Comparison of ENCODE assay signal across 8 cellular contexts in the genomic region with DNA sequence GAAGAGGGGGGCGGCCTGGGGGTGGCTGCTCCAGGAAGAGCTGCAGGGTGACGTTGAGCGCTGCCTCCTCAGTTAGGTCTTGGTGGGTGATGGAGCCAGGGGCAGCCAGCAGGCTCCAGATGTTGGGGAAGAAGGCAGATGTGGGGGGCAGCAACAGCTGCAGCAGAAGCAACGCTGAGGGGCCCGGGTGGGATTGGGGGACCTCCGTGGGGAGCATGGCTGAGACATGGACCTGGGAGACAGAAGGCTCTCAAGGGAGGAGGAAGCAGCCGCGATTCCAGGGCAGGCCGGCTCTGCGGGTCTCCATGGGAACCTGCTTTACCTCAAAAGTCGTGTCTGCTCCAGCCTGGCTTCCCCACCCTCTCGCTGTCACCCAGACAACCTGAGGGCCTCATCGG. TPM values are rescaled to one million over a fixed set of nuclear protein-coding genes. Genes with fewer than 3 reads are reported as not detected.
DNase-seq lines count a peak whose midpoint lies in the region; ATAC-seq and TF ChIP-seq lines count a peak whose summit lies in the region.

No MANE protein-coding gene starts in this region.

- no peak for TF ChIP-seq POLR2A in thyroid gland (IDR thresholded peaks at IDR 0.05)
- no peak for TF ChIP-seq POLR2A in erythroblast (IDR thresholded peaks at IDR 0.05; ENCODE audit: low read length)

- no peaks in the 10 kb centered on the region for H3K27me3 Mint-ChIP-seq in activated CD4-positive, alpha-beta T cell treated with anti-CD3 and anti-CD28 coated beads for 36 hours
- no peaks in the 10 kb centered on the region for H3K27me3 Mint-ChIP-seq in T-helper 17 cell

- no peak overlapping the region for H3K27ac Mint-ChIP-seq in activated CD4-positive, alpha-beta T cell treated with anti-CD3 and anti-CD28 coated beads for 36 hours
- peak overlapping the region; percentile 77 for H3K27ac Mint-ChIP-seq in T-helper 17 cell

- DNase-seq in activated CD4-positive, alpha-beta T cell treated with anti-CD3 and anti-CD28 coated beads for 36 hours: no peak
- DNase-seq in activated CD4-positive, alpha-beta T cell treated with anti-CD3 and anti-CD28 coated beads, Interleukin-2, amount 50 U/mL, for 1 hour: no peak
- DNase-seq in T-helper 17 cell: no peak
- DNase-seq in left ventricle myocardium superior: peak; percentile 39
- DNase-seq in thyroid gland: peak in 1 of 2 donors; percentile 22
- no peak for DNase-seq in mesenteric fat pad (ENCODE audit: low spot score)
- DNase-seq in NCI-H2081 treated with DMSO at 0.1 percent for 48 hours (lab: John Stamatoyannopoulos, UW): no peak
- DNase-seq in erythroblast (lab: John Stamatoyannopoulos, UW): no peak

- H3K4me3 Mint-ChIP-seq in activated CD4-positive, alpha-beta T cell treated with anti-CD3 and anti-CD28 coated beads for 36 hours: no peak overlapping the region
- peak overlapping the region; percentile 73 for H3K4me3 Mint-ChIP-seq in T-helper 17 cell

- H3K4me1 ChIP-seq in thyroid gland: peaks cover 8 to 14% of the 10 kb centered on the region in 2 donors

- H3K4me3 ChIP-seq in thyroid gland (replicated peaks in 1 of 3): no peak overlapping the region

- H3K36me3 Mint-ChIP-seq in activated CD4-positive, alpha-beta T cell treated with anti-CD3 and anti-CD28 coated beads for 36 hours (ENCODE audit: low read depth): peaks cover 28% of the 10 kb centered on the region
- no peaks in the 10 kb centered on the region for H3K36me3 Mint-ChIP-seq in T-helper 17 cell (ENCODE audit: low read depth)

- H3K27ac ChIP-seq in thyroid gland: peak overlapping the region in 2 of 3 donors; percentile 66 to 69

- intact Hi-C loops in activated CD4-positive, alpha-beta T cell treated with anti-CD3 and anti-CD28 coated beads for 36 hours (cut with DNase I, micrococcal nuclease): no loop called here
- intact Hi-C loops in left ventricle myocardium superior (cut with micrococcal nuclease) (no loop called here), thyroid gland (cut with DNase I) (no loop called here)

- POLR2A ChIA-PET in activated CD4-positive, alpha-beta T cell treated with anti-CD3 and anti-CD28 coated beads for 36 hours (lab: Charles Lee): no interaction called here

- H3K27me3 ChIP-seq in thyroid gland: no peaks in the 10 kb centered on the region

- no peak for TF ChIP-seq CTCF in thyroid gland (IDR thresholded peaks at IDR 0.05)

- H3K36me3 ChIP-seq in thyroid gland: peaks cover 24 to 31% of the 10 kb centered on the region in 2 donors

- peaks cover 38% of the 10 kb centered on the region for H3K4me1 Mint-ChIP-seq in activated CD4-positive, alpha-beta T cell treated with anti-CD3 and anti-CD28 coated beads for 36 hours
- peaks cover 23% of the 10 kb centered on the region for H3K4me1 Mint-ChIP-seq in T-helper 17 cell

- CTCF ChIA-PET in activated CD4-positive, alpha-beta T cell treated with anti-CD3 and anti-CD28 coated beads for 36 hours (lab: Charles Lee): interaction anchor here (0.8 kb wide), 1 partner anchor 54 kb away, joined by 3 read pairs; no protein-coding TSS in a partner anchor

- ATAC-seq in activated CD4-positive, alpha-beta T cell treated with anti-CD3 and anti-CD28 coated beads for 36 hours: peak; percentile 5
- ATAC-seq in T-helper 17 cell (peak; percentile 22), left ventricle myocardium superior (no peak)

- H3K9me3 Mint-ChIP-seq in activated CD4-positive, alpha-beta T cell treated with anti-CD3 and anti-CD28 coated beads for 36 hours (ENCODE audit: low read depth): no peaks in the 10 kb centered on the region

- 50 to 60% methylated on average over 6 to 9 of the region's 13 CpGs for WGBS in thyroid gland, 2 donors

- H3K9me3 ChIP-seq in T-helper 17 cell (ENCODE audit: control insufficient read depth, low read length, poor library complexity, severe bottlenecking) (no peaks in the 10 kb centered on the region), thyroid gland (no peaks in the 10 kb centered on the region)

RNA-seq across cellular contexts. Expression of gene VWA7, which starts 0.6 kb away (rescaled TPM):
- 1 to 10 TPM; 1.4 to 1.5 TPM for total RNA-seq in activated CD4-positive, alpha-beta T cell treated with anti-CD3 and anti-CD28 coated beads for 36 hours
- total RNA-seq in T-helper 17 cell: 1 to 10 TPM; 2.8 to 2.9 TPM
- total RNA-seq in left ventricle myocardium superior: 12.8 TPM
- total RNA-seq in thyroid gland: 1 to 10 TPM; 1.2 to 8.9 (median 5.4) TPM
- total RNA-seq in mesenteric fat pad: 0.77 TPM

RNA-seq across cellular contexts. Expression of gene SAPCD1, which starts 14.1 kb away (rescaled TPM):
- 10 to 100 TPM; 12.2 to 13.2 TPM for total RNA-seq in activated CD4-positive, alpha-beta T cell treated with anti-CD3 and anti-CD28 coated beads for 36 hours
- total RNA-seq in T-helper 17 cell (1 to 10 TPM; 3.6 to 4.2 TPM), left ventricle myocardium superior (0.47 TPM), thyroid gland (1 to 10 TPM in 3 of 4 donors, not detected in 1; 2.0 to 4.2 (median 3.0) TPM), mesenteric fat pad (2.0 TPM)

RNA-seq across cellular contexts. Expression of gene VARS1, which starts 19.0 kb away (rescaled TPM):
- total RNA-seq in activated CD4-positive, alpha-beta T cell treated with anti-CD3 and anti-CD28 coated beads for 36 hours: 100 to 1,000 TPM; 147 to 169 TPM
- total RNA-seq in T-helper 17 cell (10 to 100 TPM; 58.0 to 73.7 TPM), left ventricle myocardium superior (22.5 TPM), thyroid gland (100 to 1,000 TPM in 1 of 4 donors, 10 to 100 TPM in 3; 33.8 to 120 (median 39.9) TPM), mesenteric fat pad (62.6 TPM)

RNA-seq across cellular contexts. Expression of gene LSM2, which starts 30.2 kb away (rescaled TPM):
- 100 to 1,000 TPM; 112 to 124 TPM for total RNA-seq in activated CD4-positive, alpha-beta T cell treated with anti-CD3 and anti-CD28 coated beads for 36 hours
- total RNA-seq in T-helper 17 cell (10 to 100 TPM; 20.9 to 22.5 TPM), left ventricle myocardium superior (20.1 TPM), thyroid gland (10 to 100 TPM; 29.2 to 48.4 (median 36.5) TPM), mesenteric fat pad (25.7 TPM)

RNA-seq across cellular contexts. Expression of gene MSH5, which starts 36.8 kb away (rescaled TPM):
- total RNA-seq in activated CD4-positive, alpha-beta T cell treated with anti-CD3 and anti-CD28 coated beads for 36 hours: 100 to 1,000 TPM in 1 of 2 experiments, 10 to 100 TPM in 1; 92.1 to 126 TPM
- total RNA-seq in T-helper 17 cell (10 to 100 TPM; 12.9 to 18.3 TPM), left ventricle myocardium superior (1.3 TPM), thyroid gland (10 to 100 TPM in 1 of 4 donors, 1 to 10 TPM in 3; 5.6 to 11.2 (median 7.2) TPM), mesenteric fat pad (14.8 TPM)
